In the genomic region with DNA sequence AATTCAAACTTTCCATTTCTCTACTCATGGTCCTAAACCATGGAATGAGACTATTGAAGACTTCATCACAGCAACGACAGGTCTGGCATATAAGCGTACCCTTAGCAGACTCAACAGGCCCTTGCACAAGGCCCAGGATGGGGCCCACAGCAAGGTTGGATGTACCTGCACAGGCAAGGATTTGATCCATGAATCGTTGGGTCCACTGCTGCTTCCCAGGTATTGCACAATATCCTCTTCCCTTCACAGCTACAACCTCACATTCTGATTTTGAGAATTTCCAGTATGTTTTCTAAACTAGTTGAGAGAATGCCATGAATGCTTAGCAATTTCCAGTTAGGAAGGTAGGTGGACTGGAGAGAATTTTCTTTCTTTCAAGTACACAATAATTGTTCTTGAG, we compare ENCODE assay signal across 32 cellular contexts.
"Had no signal": no experiment of that assay in that cellular context is flagged by ENCODE, and none has a peak within 500 bp of the region (broad histone marks: within the 10 kb centered on the region; RNA-seq: fewer than 3 reads in every experiment).

No MANE protein-coding gene starts in this region.

- H3K9me3 Mint-ChIP-seq: activated CD4-positive, alpha-beta memory T cell treated with anti-CD3 and anti-CD28 coated beads, Interleukin-2, amount 10 ng/mL, durations not matched to agents 7 days and 5 days; activated CD4-positive, alpha-beta T cell treated with anti-CD3 and anti-CD28 coated beads, Interleukin-2, amount 10 ng/mL, durations not matched to agents 7 days and 5 days; activated naive CD4-positive, alpha-beta T cell treated with anti-CD3 and anti-CD28 coated beads, Interleukin-2, amount 10 ng/mL, durations not matched to agents 7 days and 5 days; activated naive CD8-positive, alpha-beta T cell treated with anti-CD3 and anti-CD28 coated beads, Interleukin-2, amount 10 ng/mL, durations not matched to agents 7 days and 5 days; activated T-cell treated with anti-CD3 and anti-CD28 coated beads, Interleukin-2, amount 50 U/mL, for 24 hours; activated T-cell treated with anti-CD3 and anti-CD28 coated beads, Interleukin-2, amount 50 U/mL, for 72 hours; brain; T-helper 2 cell treated with Interferon-gamma antibody and Interleukin-4, amounts not matched to agents 5 μg/mL and 100 μg/mL, for 36 hours had no signal

- H3K27me3 Mint-ChIP-seq: activated CD4-positive, alpha-beta memory T cell treated with anti-CD3 and anti-CD28 coated beads, Interleukin-2, amount 10 ng/mL, durations not matched to agents 7 days and 5 days; activated CD4-positive, alpha-beta T cell treated with anti-CD3 and anti-CD28 coated beads, Interleukin-2, amount 10 ng/mL, durations not matched to agents 7 days and 5 days; activated naive CD4-positive, alpha-beta T cell treated with anti-CD3 and anti-CD28 coated beads, Interleukin-2, amount 10 ng/mL, durations not matched to agents 7 days and 5 days; activated naive CD8-positive, alpha-beta T cell treated with anti-CD3 and anti-CD28 coated beads, Interleukin-2, amount 10 ng/mL, durations not matched to agents 7 days and 5 days; activated T-cell treated with anti-CD3 and anti-CD28 coated beads, Interleukin-2, amount 50 U/mL, for 24 hours; T-helper 17 cell had no signal

- H3K4me1 Mint-ChIP-seq: activated CD4-positive, alpha-beta memory T cell treated with anti-CD3 and anti-CD28 coated beads, Interleukin-2, amount 10 ng/mL, durations not matched to agents 7 days and 5 days; activated CD4-positive, alpha-beta T cell treated with anti-CD3 and anti-CD28 coated beads for 36 hours; activated CD4-positive, alpha-beta T cell treated with anti-CD3 and anti-CD28 coated beads, Interleukin-2, amount 10 ng/mL, durations not matched to agents 7 days and 5 days; activated naive CD4-positive, alpha-beta T cell treated with anti-CD3 and anti-CD28 coated beads, Interleukin-2, amount 10 ng/mL, durations not matched to agents 7 days and 5 days; activated naive CD8-positive, alpha-beta T cell treated with anti-CD3 and anti-CD28 coated beads, Interleukin-2, amount 10 ng/mL, durations not matched to agents 7 days and 5 days; T-helper 17 cell had no signal

- DNase-seq: activated CD4-positive, alpha-beta memory T cell treated with anti-CD3 and anti-CD28 coated beads, Interleukin-2, amount 10 ng/mL, durations not matched to agents 7 days and 5 days; activated CD4-positive, alpha-beta T cell treated with anti-CD3 and anti-CD28 coated beads for 36 hours; activated CD4-positive, alpha-beta T cell treated with anti-CD3 and anti-CD28 coated beads, Interleukin-2, amount 10 ng/mL, durations not matched to agents 7 days and 5 days; activated CD4-positive, alpha-beta T cell treated with anti-CD3 and anti-CD28 coated beads, Interleukin-2, amount 50 U/mL, for 4 hours; activated CD4-positive, CD25-positive, alpha-beta regulatory T cell; activated CD4-positive, CD25-positive, alpha-beta regulatory T cell treated with anti-CD3 and anti-CD28 coated beads, Interleukin-2, amount 50 U/mL, for 72 hours; activated CD8-positive, alpha-beta memory T cell treated with anti-CD3 and anti-CD28 coated beads, Interleukin-2, amount 50 U/mL, for 48 hours; activated gamma-delta T cell; activated naive CD4-positive, alpha-beta T cell; activated naive CD4-positive, alpha-beta T cell treated with anti-CD3 and anti-CD28 coated beads, Interleukin-2, amount 10 ng/mL, durations not matched to agents 7 days and 5 days; activated naive CD8-positive, alpha-beta T cell treated with anti-CD3 and anti-CD28 coated beads, Interleukin-2, amount 10 ng/mL, durations not matched to agents 7 days and 5 days; activated T-cell treated with anti-CD3 and anti-CD28 coated beads for 4 hours; activated T-cell treated with anti-CD3 and anti-CD28 coated beads, Interleukin-2, amount 50 U/mL, for 24 hours; activated T-cell treated with anti-CD3 and anti-CD28 coated beads, Interleukin-2, amount 50 U/mL, for 72 hours; central memory CD4-positive, alpha-beta T cell; cerebellar nuclear complex; colonic mucosa; effector CD8-positive, alpha-beta T cell; foreskin fibroblast; head of caudate nucleus; T-helper 17 cell; T1000 had no signal

- H3K36me3 Mint-ChIP-seq: activated naive CD4-positive, alpha-beta T cell treated with anti-CD3 and anti-CD28 coated beads, Interleukin-2, amount 10 ng/mL, durations not matched to agents 7 days and 5 days; activated naive CD4-positive, alpha-beta T cell treated with anti-CD3 and anti-CD28 coated beads, Interleukin-2, amount 50 U/mL, for 72 hours; activated naive CD8-positive, alpha-beta T cell treated with anti-CD3 and anti-CD28 coated beads, Interleukin-2, amount 10 ng/mL, durations not matched to agents 7 days and 5 days; brain had no signal

- H3K9me3 ChIP-seq: ascending aorta, breast epithelium, colonic mucosa had no signal

- H3K4me3 ChIP-seq: ascending aorta, breast epithelium, cardiac muscle cell, colonic mucosa had no signal

- H3K27ac Mint-ChIP-seq: activated CD4-positive, alpha-beta memory T cell treated with anti-CD3 and anti-CD28 coated beads, Interleukin-2, amount 10 ng/mL, durations not matched to agents 7 days and 5 days; activated CD4-positive, alpha-beta T cell treated with anti-CD3 and anti-CD28 coated beads for 36 hours; activated CD4-positive, alpha-beta T cell treated with anti-CD3 and anti-CD28 coated beads, Interleukin-2, amount 10 ng/mL, durations not matched to agents 7 days and 5 days; activated naive CD4-positive, alpha-beta T cell treated with anti-CD3 and anti-CD28 coated beads, Interleukin-2, amount 10 ng/mL, durations not matched to agents 7 days and 5 days; activated naive CD4-positive, alpha-beta T cell treated with anti-CD3 and anti-CD28 coated beads, Interleukin-2, amount 50 U/mL, for 72 hours; activated naive CD8-positive, alpha-beta T cell treated with anti-CD3 and anti-CD28 coated beads, Interleukin-2, amount 10 ng/mL, durations not matched to agents 7 days and 5 days; activated T-cell treated with anti-CD3 and anti-CD28 coated beads, Interleukin-2, amount 50 U/mL, for 24 hours; activated T-cell treated with anti-CD3 and anti-CD28 coated beads, Interleukin-2, amount 50 U/mL, for 72 hours; brain; T-helper 17 cell; T-helper 2 cell treated with Interferon-gamma antibody and Interleukin-4, amounts not matched to agents 5 μg/mL and 100 μg/mL, for 36 hours had no signal

- FAIRE-seq: endometrium, endothelial cell of umbilical vein, frontal cortex had no signal

- H3K4me1 ChIP-seq: ascending aorta, breast epithelium, colonic mucosa had no signal

- ATAC-seq: activated CD4-positive, alpha-beta T cell treated with anti-CD3 and anti-CD28 coated beads for 36 hours; activated naive CD4-positive, alpha-beta T cell treated with anti-CD3 and anti-CD28 coated beads, Interleukin-2, amount 50 U/mL, for 72 hours; activated T-cell treated with anti-CD3 and anti-CD28 coated beads, Interleukin-2, amount 50 U/mL, for 72 hours; esophagus mucosa; T-helper 17 cell had no signal

- H3K27ac ChIP-seq: ascending aorta, breast epithelium, cardiac muscle cell, colonic mucosa had no signal

- H3K36me3 ChIP-seq: ascending aorta, breast epithelium, cardiac muscle cell, colonic mucosa had no signal

- H3K4me3 Mint-ChIP-seq: activated CD4-positive, alpha-beta memory T cell treated with anti-CD3 and anti-CD28 coated beads, Interleukin-2, amount 10 ng/mL, durations not matched to agents 7 days and 5 days; activated CD4-positive, alpha-beta T cell treated with anti-CD3 and anti-CD28 coated beads for 36 hours; activated CD4-positive, alpha-beta T cell treated with anti-CD3 and anti-CD28 coated beads, Interleukin-2, amount 10 ng/mL, durations not matched to agents 7 days and 5 days; activated naive CD4-positive, alpha-beta T cell treated with anti-CD3 and anti-CD28 coated beads, Interleukin-2, amount 10 ng/mL, durations not matched to agents 7 days and 5 days; activated naive CD8-positive, alpha-beta T cell treated with anti-CD3 and anti-CD28 coated beads, Interleukin-2, amount 10 ng/mL, durations not matched to agents 7 days and 5 days; activated T-cell treated with anti-CD3 and anti-CD28 coated beads, Interleukin-2, amount 50 U/mL, for 24 hours; activated T-cell treated with anti-CD3 and anti-CD28 coated beads, Interleukin-2, amount 50 U/mL, for 72 hours; brain; T-helper 17 cell; T-helper 2 cell treated with Interferon-gamma antibody and Interleukin-4, amounts not matched to agents 5 μg/mL and 100 μg/mL, for 36 hours had no signal

- H3K27me3 ChIP-seq: ascending aorta, breast epithelium, cardiac muscle cell, colonic mucosa had no signal
